Comparison of ENCODE assay signal across 12 cellular contexts in the genomic region with DNA sequence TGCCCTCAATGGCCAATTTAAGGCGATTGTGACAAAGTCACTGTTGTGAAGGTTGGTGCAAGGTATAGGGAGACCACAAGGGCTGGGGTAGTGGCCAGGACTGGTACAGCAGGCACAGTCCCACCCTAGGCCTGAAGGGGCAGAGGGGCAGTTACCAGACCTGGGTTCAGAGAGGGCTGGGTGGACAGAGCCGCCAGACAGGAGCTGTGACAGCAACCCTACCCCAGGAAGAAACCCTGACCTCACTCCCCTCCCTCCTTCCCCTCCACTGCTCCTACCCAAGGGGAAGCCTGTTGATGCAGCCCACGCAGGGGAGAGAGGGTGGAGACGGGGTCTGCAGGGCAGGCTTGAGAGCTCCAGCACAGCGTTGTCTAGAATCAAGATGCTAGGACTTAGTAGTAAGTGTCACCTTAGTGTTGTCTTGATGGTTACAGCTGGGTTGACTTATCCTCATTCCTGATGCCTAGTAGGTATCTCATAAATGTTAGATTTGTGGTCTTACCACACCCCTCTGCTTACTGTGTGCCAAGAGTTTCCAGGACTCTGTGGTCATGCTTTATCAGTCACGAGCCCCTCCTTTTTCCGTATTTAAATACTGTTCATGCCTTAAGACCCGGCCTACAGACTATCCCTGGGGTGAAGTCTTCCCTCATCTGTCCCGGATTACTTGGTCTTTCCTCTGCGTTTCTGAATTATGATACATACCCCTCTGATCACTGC. TPM values are rescaled to one million over a fixed set of nuclear protein-coding genes. Genes with fewer than 3 reads are reported as not detected.
DNase-seq lines count a peak whose midpoint lies in the region; ATAC-seq, FAIRE-seq and TF ChIP-seq lines count a peak whose summit lies in the region.
"Had no signal": no experiment of that assay in that cellular context is flagged by ENCODE, and none has a peak within 500 bp of the region (broad histone marks: within the 10 kb centered on the region; RNA-seq: fewer than 3 reads in every experiment).

No MANE protein-coding gene starts in this region.

- no peaks in the 10 kb centered on the region for H4K20me1 ChIP-seq in HepG2 (ENCODE audit: insufficient read depth, low read length)

- H3K27ac ChIP-seq in HepG2 (ENCODE audit: extremely low read length, insufficient read depth, low read length) (no peak overlapping the region), vagina (peak overlapping the region; percentile 45)
- H3K27ac ChIP-seq: SJSA1 had no signal

- H3K4me3 Mint-ChIP-seq in activated T-cell treated with anti-CD3 and anti-CD28 coated beads, Interleukin-2, amount 50 U/mL, for 4 hours = no peak overlapping the region
- H3K4me3 Mint-ChIP-seq: activated CD4-positive, alpha-beta memory T cell treated with anti-CD3 and anti-CD28 coated beads for 36 hours had no signal

- intact Hi-C loops in HepG2 (cut with micrococcal nuclease; ENCODE audit: unreplicated experiment) (no loop called here), vagina (cut with DNase I) (no loop called here)

- POLR2A ChIA-PET in HepG2 (lab: Yijun Ruan, JAX) = no interaction called here

- CTCF ChIA-PET in HepG2 (lab: Yijun Ruan, JAX; ENCODE audit: low intra/inter-chr PET ratio, low total read pairs) = no interaction called here

- H3K79me2 ChIP-seq in HepG2 (ENCODE audit: insufficient read depth, low read length) = no peaks in the 10 kb centered on the region

- H3K4me2 ChIP-seq in HepG2 (ENCODE audit: low read depth, low read length) = no peak overlapping the region

- no peak for TF ChIP-seq RAD21 in HepG2 (CRISPR knock-in tag; IDR thresholded peaks at IDR 0.05)

- H2AFZ ChIP-seq in HepG2 (ENCODE audit: low read length) = no peak overlapping the region

- no peak for TF ChIP-seq POLR2A in HepG2 (IDR thresholded peaks at IDR 0.05; ENCODE audit: insufficient read depth in 1 of 2, low read depth in 2 of 2, low read length in 2 of 2)
- TF ChIP-seq POLR2A in vagina (IDR thresholded peaks at IDR 0.05) = no peak

- no peak for FAIRE-seq in HepG2 (lab: Jason Lieb, UNC)

- H3K4me1 Mint-ChIP-seq in activated T-cell treated with anti-CD3 and anti-CD28 coated beads, Interleukin-2, amount 50 U/mL, for 4 hours (ENCODE audit: low read depth) = no peaks in the 10 kb centered on the region

- ATAC-seq in activated T-cell treated with anti-CD3 and anti-CD28 coated beads, Interleukin-2, amount 50 U/mL, for 4 hours = peak; percentile 38 to 63
- peak; percentile 97 for ATAC-seq in HepG2
- ATAC-seq in HG03457 (IDR thresholded peaks at IDR 0.05; ENCODE audit: unreplicated experiment) = no peak

- TF ChIP-seq CTCF in HepG2 (CRISPR knock-in tag; IDR thresholded peaks at IDR 0.05) = no peak
- no peak for TF ChIP-seq CTCF in vagina (IDR thresholded peaks at IDR 0.05)

- H3K4me1 ChIP-seq in HepG2 (ENCODE audit: insufficient read depth, low read length) (peaks cover 9% of the 10 kb centered on the region; the same call in 1 of the 2 replicates), vagina (peaks cover 53% of the 10 kb centered on the region)

- H3K36me3 ChIP-seq in HepG2 (replicated peaks in 1 of 2; ENCODE audit: control insufficient read depth in 1 of 2, insufficient read depth in 2 of 2, low read length in 2 of 2) (no peaks in the 10 kb centered on the region), vagina (no peaks in the 10 kb centered on the region)

- no peaks in the 10 kb centered on the region for H3K9me3 Mint-ChIP-seq in activated T-cell treated with anti-CD3 and anti-CD28 coated beads, Interleukin-2, amount 50 U/mL, for 4 hours
- H3K9me3 Mint-ChIP-seq: activated CD4-positive, alpha-beta memory T cell treated with anti-CD3 and anti-CD28 coated beads for 36 hours had no signal

- H3K36me3 Mint-ChIP-seq in activated T-cell treated with anti-CD3 and anti-CD28 coated beads, Interleukin-2, amount 50 U/mL, for 4 hours (ENCODE audit: insufficient read depth) = no peaks in the 10 kb centered on the region
- H3K36me3 Mint-ChIP-seq: activated CD4-positive, alpha-beta memory T cell treated with anti-CD3 and anti-CD28 coated beads for 36 hours had no signal

- DNase-seq in activated T-cell treated with anti-CD3 and anti-CD28 coated beads, Interleukin-2, amount 50 U/mL, for 4 hours = no peak
- DNase-seq in activated T-cell treated with anti-CD3 and anti-CD28 coated beads, Interleukin-2, amount 50 U/mL, for 1 hour = no peak
- DNase-seq in amniotic epithelial cell (ENCODE audit: low read depth) (peak; percentile 66), HepG2 (ENCODE audit: low spot score) (no peak), vagina (ENCODE audit: extremely low spot score in 2 of 2) (no peak), retina (no peak)
- DNase-seq in activated CD4-positive, alpha-beta T cell treated with anti-CD3 and anti-CD28 coated beads for 4 hours = no peak
- DNase-seq: activated CD4-positive, alpha-beta memory T cell treated with anti-CD3 and anti-CD28 coated beads for 36 hours; amniotic stem cell; left cardiac atrium had no signal

- no peak overlapping the region for H3K9ac ChIP-seq in HepG2 (ENCODE audit: insufficient read depth, low read depth, low read length)

- no TSS peak for BruUV-seq in HepG2 (replicated peaks; lab: Mats Ljungman, UMichigan)

- TF ChIP-seq EP300 in HepG2 (IDR thresholded peaks at IDR 0.05; ENCODE audit: low read depth in 2 of 2, low read length in 2 of 2) = no peak
- TF ChIP-seq EP300 in HepG2 (CRISPR knock-in tag; IDR thresholded peaks at IDR 0.05; ENCODE audit: borderline replicate concordance) = no peak

- H3K9me3 ChIP-seq in HepG2 (ENCODE audit: low read length) (no peaks in the 10 kb centered on the region), vagina (no peaks in the 10 kb centered on the region)
- H3K9me3 ChIP-seq: SJSA1 had no signal

- H3K4me3 ChIP-seq in HepG2 (replicated peaks in 1 of 3; ENCODE audit: insufficient read depth in 1 of 3, low read depth in 2 of 3, low read length in 3 of 3) (no peak overlapping the region), vagina (no peak overlapping the region)
- H3K4me3 ChIP-seq: SJSA1 had no signal

- no peaks in the 10 kb centered on the region for H3K27me3 ChIP-seq in HepG2 (ENCODE audit: control insufficient read depth in 1 of 2, insufficient read depth in 2 of 2, low read length in 2 of 2)
- H3K27me3 ChIP-seq in vagina = no peaks in the 10 kb centered on the region
- H3K27me3 ChIP-seq: SJSA1 had no signal

- in situ Hi-C loops in HepG2 (cut with HindIII; ENCODE audit: extremely low pct_ligation_motif_present, low pct_unique_long_range_greater_than_20kb) = no loop called here

- 70% methylated on average over 9 of the region's 10 CpGs for WGBS in HepG2 (ENCODE audit: low lambda C conversion rate)

- H3K27me3 Mint-ChIP-seq in activated T-cell treated with anti-CD3 and anti-CD28 coated beads, Interleukin-2, amount 50 U/mL, for 4 hours (ENCODE audit: low read depth) = peaks cover 23% of the 10 kb centered on the region

TF ChIP-seq in HepG2, 621 proteins besides CTCF, POLR2A, EP300 and RAD21 (continues in another document):
- TF ChIP-seq PHF21A (CRISPR knock-in tag; IDR thresholded peaks at IDR 0.05) (no peak), ELF4 (CRISPR knock-in tag; IDR thresholded peaks at IDR 0.05; ENCODE audit: borderline replicate concordance) (no peak), ZNF660 (CRISPR knock-in tag; IDR thresholded peaks at IDR 0.05; ENCODE audit: borderline replicate concordance, low read depth) (no peak)
- TF ChIP-seq, protein P1, sequence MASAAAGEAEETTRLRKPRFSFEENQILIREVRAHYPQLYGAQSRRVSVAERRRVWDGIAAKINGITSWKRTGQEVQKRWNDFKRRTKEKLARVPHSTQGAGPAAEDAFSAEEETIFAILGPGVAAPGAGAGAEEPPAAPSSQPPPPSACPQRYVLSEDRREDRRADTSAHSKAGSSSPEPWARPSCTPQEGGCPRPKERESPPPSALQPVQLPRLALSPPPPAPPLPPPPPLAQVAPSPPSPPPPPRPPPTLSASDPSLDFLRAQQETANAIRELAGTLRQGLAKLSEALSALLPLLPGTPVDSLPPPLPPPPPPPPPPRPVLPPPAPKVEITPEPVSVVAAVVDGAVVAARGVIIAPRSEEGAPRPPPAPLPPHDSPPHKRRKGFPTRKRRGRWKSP (CRISPR knock-in tag; IDR thresholded peaks at IDR 0.05) = no peak
- TF ChIP-seq, protein P2, sequence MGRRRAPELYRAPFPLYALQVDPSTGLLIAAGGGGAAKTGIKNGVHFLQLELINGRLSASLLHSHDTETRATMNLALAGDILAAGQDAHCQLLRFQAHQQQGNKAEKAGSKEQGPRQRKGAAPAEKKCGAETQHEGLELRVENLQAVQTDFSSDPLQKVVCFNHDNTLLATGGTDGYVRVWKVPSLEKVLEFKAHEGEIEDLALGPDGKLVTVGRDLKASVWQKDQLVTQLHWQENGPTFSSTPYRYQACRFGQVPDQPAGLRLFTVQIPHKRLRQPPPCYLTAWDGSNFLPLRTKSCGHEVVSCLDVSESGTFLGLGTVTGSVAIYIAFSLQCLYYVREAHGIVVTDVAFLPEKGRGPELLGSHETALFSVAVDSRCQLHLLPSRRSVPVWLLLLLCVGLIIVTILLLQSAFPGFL (CRISPR knock-in tag; IDR thresholded peaks at IDR 0.05) = no peak

RNA-seq across cellular contexts. Expression of a gene that starts 14.4 kb away (rescaled TPM):
- total RNA-seq in activated T-cell treated with anti-CD3 and anti-CD28 coated beads, Interleukin-2, amount 50 U/mL, for 4 hours = 1 to 10 TPM in 2 of 3 donors, under 1 TPM in 1; 0.86 to 2.4 (median 1.3) TPM
- total RNA-seq in HepG2 (2016; rRNA removed; fragmentation: Illumina TruSeq; extraction: Trizol) = 1.3 and 1.7 TPM in 2 replicates
- total RNA-seq in HepG2 (2016; cell fraction: cytosol; rRNA removed; fragmentation: Illumina TruSeq; extraction: Trizol; ENCODE audit: low read depth) = 2.3 and 2.6 TPM in 2 replicates
- total RNA-seq in HepG2 (2016; cell fraction: insoluble cytoplasmic fraction; rRNA removed; fragmentation: Illumina TruSeq; extraction: Trizol) = 1.7 TPM in 2 replicates
- total RNA-seq in HepG2 (2016; cell fraction: membrane; rRNA removed; fragmentation: Illumina TruSeq; extraction: Trizol) = 1.5 and 1.9 TPM in 2 replicates
- 1.7 and 2.5 TPM in 2 replicates for total RNA-seq in HepG2 (2016; cell fraction: nucleus; rRNA removed; fragmentation: Illumina TruSeq; extraction: Trizol)
- polyA plus RNA-seq in HepG2 (2011; rRNA removed) = 0.25 and 0.59 TPM in 2 replicates
- polyA plus RNA-seq in HepG2 (2011; cell fraction: cytosol; rRNA removed) = 0.18 and 0.24 TPM in 2 replicates
- 0.43 and 0.68 TPM in 2 replicates for polyA plus RNA-seq in HepG2 (2011; cell fraction: nucleus; rRNA removed)
- polyA plus RNA-seq in HepG2 (2012) = 0.44 and 0.72 TPM in 2 replicates
- 1.4 and 2.2 TPM in 2 replicates for polyA plus RNA-seq in HepG2 (2016; cell fraction: cytosol; fragmentation: Illumina TruSeq; extraction: Trizol; ENCODE audit: low read depth)
- 1.0 and 1.2 TPM in 2 replicates for polyA plus RNA-seq in HepG2 (2016; cell fraction: insoluble cytoplasmic fraction; fragmentation: Illumina TruSeq; extraction: Trizol; ENCODE audit: low read depth)
- 1.9 and 2.0 TPM in 2 replicates for polyA plus RNA-seq in HepG2 (2016; cell fraction: membrane; fragmentation: Illumina TruSeq; extraction: Trizol; ENCODE audit: low read depth)
- 1.3 and 1.7 TPM in 2 replicates for polyA plus RNA-seq in HepG2 (2016; cell fraction: nucleus; fragmentation: Illumina TruSeq; extraction: Trizol; ENCODE audit: insufficient read depth, low read depth)
- 1.0 and 40.3 TPM in 2 replicates for polyA minus RNA-seq in HepG2 (2011; rRNA and poly(A)+ RNA removed; ENCODE audit: low replicate concordance)
- 0.44 and 0.49 TPM in 2 replicates for polyA minus RNA-seq in HepG2 (2011; cell fraction: cytosol; rRNA and poly(A)+ RNA removed)
- polyA minus RNA-seq in HepG2 (2011; cell fraction: nucleus; rRNA and poly(A)+ RNA removed) = 0.90 and 1.6 TPM in 2 replicates
- total RNA-seq in vagina = 32.7 TPM
